In genomic region chr14:39483682-39484081, GRCh38 we compare ENCODE assay signal across 1 cellular context.
TF ChIP-seq lines count a peak whose summit lies in the region.

No MANE protein-coding gene starts in this region.

TF ChIP-seq in HepG2, 621 proteins besides CTCF, POLR2A, EP300 and RAD21:
- TF ChIP-seq HIC2 (CRISPR knock-in tag; IDR thresholded peaks at IDR 0.05; ENCODE audit: low read depth) (no peak), MNT (IDR thresholded peaks at IDR 0.05) (peak; percentile 92)
